In the genomic region with DNA sequence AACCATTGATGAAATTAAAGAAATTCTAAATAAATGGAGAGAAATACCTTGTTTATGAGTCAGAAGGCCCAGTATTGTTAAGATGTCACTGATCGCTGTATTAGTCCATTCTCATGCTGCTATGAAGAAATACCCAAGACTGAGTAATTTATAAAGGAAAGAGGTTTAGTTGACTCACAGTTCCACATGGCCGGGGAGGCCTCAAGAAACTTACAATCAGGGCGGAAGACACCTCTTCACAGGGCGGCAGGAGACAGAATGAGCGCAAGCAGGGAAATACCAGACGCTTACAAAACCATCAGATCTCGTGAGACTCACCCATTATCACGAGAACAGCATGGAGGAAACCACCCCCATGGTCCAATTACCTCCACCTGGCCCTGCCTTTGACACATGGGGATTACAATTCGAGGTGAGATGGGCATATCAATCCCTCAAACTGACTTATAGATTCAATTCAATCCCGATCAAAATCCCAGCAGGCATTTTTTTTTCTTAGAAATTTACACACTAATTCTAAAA, we compare ENCODE assay signal across 16 cellular contexts.
DNase-seq lines count a peak whose midpoint lies in the region; ATAC-seq, FAIRE-seq and TF ChIP-seq lines count a peak whose summit lies in the region.
"Had no signal": no experiment of that assay in that cellular context is flagged by ENCODE, and none has a peak within 500 bp of the region (broad histone marks: within the 10 kb centered on the region; RNA-seq: fewer than 3 reads in every experiment).

No MANE protein-coding gene starts in this region.

- H2AFZ ChIP-seq in K562 (ENCODE audit: low read depth, low read length) = no peak overlapping the region

- no peak overlapping the region for H3K27ac ChIP-seq in K562 (ENCODE audit: extremely low read depth, low read depth, low read length)
- H3K27ac ChIP-seq: SJCRH30 had no signal

- in situ Hi-C loops in K562 (cut with MboI) = no loop called here

- no TSS peak for BruUV-seq in K562 (replicated peaks; lab: Mats Ljungman, UMichigan)

- intact Hi-C loops in K562 (cut with micrococcal nuclease) = no loop called here

- no peaks in the 10 kb centered on the region for H3K36me3 ChIP-seq in K562 (ENCODE audit: control insufficient read depth, insufficient read depth, low read length)
- H3K36me3 ChIP-seq: SJCRH30 had no signal

- no peak for TF ChIP-seq RAD21 in K562 (CRISPR knock-in tag; conservative IDR thresholded peaks at IDR 0.05 in 1 of 2, IDR thresholded peaks at IDR 0.05 in 1 of 2)

- 2% methylated on average over 10 of the region's 10 CpGs for WGBS in K562 (ENCODE audit: insufficient coverage, low coverage, missing lambda C conversion rate)

- H3K9me3 ChIP-seq in K562 (replicated peaks; ENCODE audit: control insufficient read depth, insufficient read depth, low read depth, low read length) = no peaks in the 10 kb centered on the region

- no peak overlapping the region for H3K4me2 ChIP-seq in K562 (ENCODE audit: insufficient read depth, low read length)

- no peak for TF ChIP-seq EP300 in K562 (IDR thresholded peaks at IDR 0.05; ENCODE audit: low read length)

- POLR2A ChIA-PET in K562 (lab: Yijun Ruan, JAX) = no interaction called here

- no peaks in the 10 kb centered on the region for H3K4me1 ChIP-seq in K562 (replicated peaks in 1 of 2; ENCODE audit: control insufficient read depth in 2 of 2, insufficient read depth in 2 of 2, low read length in 2 of 2)

- no peak for TF ChIP-seq CTCF in K562 (IDR thresholded peaks at IDR 0.05 in 2 of 3, conservative IDR thresholded peaks at IDR 0.05 in 1 of 3; ENCODE audit: insufficient read depth in 2 of 3, low read depth in 1 of 3, low read length in 3 of 3)

- 0 out of 2 replicates have a peak, but pooled peaks cover 4% of the 10 kb centered on the region for H4K20me1 ChIP-seq in K562 (replicated peaks; ENCODE audit: control insufficient read depth, insufficient read depth, low read length)

- H3K27me3 ChIP-seq in K562 (ENCODE audit: control insufficient read depth in 2 of 2, insufficient read depth in 2 of 2, low read length in 2 of 2) = peaks cover 18 to 58% of the 10 kb centered on the region in 2 experiments

- no peak for TF ChIP-seq POLR2A in K562 (conservative IDR thresholded peaks at IDR 0.05)

- CTCF ChIA-PET in K562 (lab: Yijun Ruan, JAX; ENCODE audit: low intra/inter-chr PET ratio) = no interaction called here

- no peaks in the 10 kb centered on the region for H3K9me1 ChIP-seq in K562 (ENCODE audit: control insufficient read depth, insufficient read depth, low read length)

- no peak overlapping the region for H3K9ac ChIP-seq in K562 (ENCODE audit: insufficient read depth in 1 of 2, low read depth in 2 of 2, low read length in 2 of 2)

- no peak overlapping the region for H3K4me3 ChIP-seq in K562
- H3K4me3 ChIP-seq: SJCRH30 had no signal

- H3K79me2 ChIP-seq in K562 (ENCODE audit: control insufficient read depth, insufficient read depth, low read length) = no peaks in the 10 kb centered on the region

- no peak for ATAC-seq in K562
- ATAC-seq in GM21576 (IDR thresholded peaks at IDR 0.05; ENCODE audit: unreplicated experiment) = no peak
- ATAC-seq: CD8-positive, alpha-beta T cell; Panc1 had no signal

- no peak for FAIRE-seq in K562 (lab: Jason Lieb, UNC)

- DNase-seq in ELR (ENCODE audit: low read depth) (peak; percentile 40), HT1080 (ENCODE audit: low read depth) (peak; percentile 83), K562 (ENCODE audit: extremely low read depth in 1 of 4, low spot score in 3 of 4) (no peak), kidney tubule cell (ENCODE audit: low spot score) (peak; percentile 32), NCI-H1436 (lab: John Stamatoyannopoulos, UW) (no peak)
- no peak for DNase-seq in activated CD4-positive, CD25-positive, alpha-beta regulatory T cell (lab: John Stamatoyannopoulos, UW)
- DNase-seq: CD8-positive, alpha-beta T cell; DMS 273 treated with DMSO at 0.1 percent for 48 hours; H9; Kasumi-1; NCI-H1417; NCI-H2029; NCI-H510A treated with DMSO at 0.1 percent for 48 hours; SJCRH30 had no signal

TF ChIP-seq in K562, 482 proteins besides CTCF, POLR2A, EP300 and RAD21:
- peak; percentile 89 for TF ChIP-seq CHD2 (IDR thresholded peaks at IDR 0.05; ENCODE audit: low read depth, low read length)
- TF ChIP-seq, protein P1, sequence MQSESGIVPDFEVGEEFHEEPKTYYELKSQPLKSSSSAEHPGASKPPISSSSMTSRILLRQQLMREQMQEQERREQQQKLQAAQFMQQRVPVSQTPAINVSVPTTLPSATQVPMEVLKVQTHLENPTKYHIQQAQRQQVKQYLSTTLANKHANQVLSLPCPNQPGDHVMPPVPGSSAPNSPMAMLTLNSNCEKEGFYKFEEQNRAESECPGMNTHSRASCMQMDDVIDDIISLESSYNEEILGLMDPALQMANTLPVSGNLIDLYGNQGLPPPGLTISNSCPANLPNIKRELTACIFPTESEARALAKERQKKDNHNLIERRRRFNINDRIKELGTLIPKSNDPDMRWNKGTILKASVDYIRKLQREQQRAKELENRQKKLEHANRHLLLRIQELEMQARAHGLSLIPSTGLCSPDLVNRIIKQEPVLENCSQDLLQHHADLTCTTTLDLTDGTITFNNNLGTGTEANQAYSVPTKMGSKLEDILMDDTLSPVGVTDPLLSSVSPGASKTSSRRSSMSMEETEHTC (IDR thresholded peaks at IDR 0.05) = no peak
- no peak for TF ChIP-seq BMI1 (IDR thresholded peaks at IDR 0.05; ENCODE audit: low read length)
- peak; percentile 24 for TF ChIP-seq RBM25 (IDR thresholded peaks at IDR 0.05; ENCODE audit: low read depth, low read length, severe bottlenecking)

Comparison
In these comparisons a context has a peak if more than half of its experiments do, and no peak if none do; other contexts are left out.
1. DNase-seq: peak in ELR (single experiment), HT1080 (single experiment) and kidney tubule cell (single experiment); none in K562 (0 of 4), NCI-H1436 (single experiment) and activated CD4-positive, CD25-positive, alpha-beta regulatory T cell (0 of 4).